8 cellular contexts compared by ENCODE assay signal in the genomic region with DNA sequence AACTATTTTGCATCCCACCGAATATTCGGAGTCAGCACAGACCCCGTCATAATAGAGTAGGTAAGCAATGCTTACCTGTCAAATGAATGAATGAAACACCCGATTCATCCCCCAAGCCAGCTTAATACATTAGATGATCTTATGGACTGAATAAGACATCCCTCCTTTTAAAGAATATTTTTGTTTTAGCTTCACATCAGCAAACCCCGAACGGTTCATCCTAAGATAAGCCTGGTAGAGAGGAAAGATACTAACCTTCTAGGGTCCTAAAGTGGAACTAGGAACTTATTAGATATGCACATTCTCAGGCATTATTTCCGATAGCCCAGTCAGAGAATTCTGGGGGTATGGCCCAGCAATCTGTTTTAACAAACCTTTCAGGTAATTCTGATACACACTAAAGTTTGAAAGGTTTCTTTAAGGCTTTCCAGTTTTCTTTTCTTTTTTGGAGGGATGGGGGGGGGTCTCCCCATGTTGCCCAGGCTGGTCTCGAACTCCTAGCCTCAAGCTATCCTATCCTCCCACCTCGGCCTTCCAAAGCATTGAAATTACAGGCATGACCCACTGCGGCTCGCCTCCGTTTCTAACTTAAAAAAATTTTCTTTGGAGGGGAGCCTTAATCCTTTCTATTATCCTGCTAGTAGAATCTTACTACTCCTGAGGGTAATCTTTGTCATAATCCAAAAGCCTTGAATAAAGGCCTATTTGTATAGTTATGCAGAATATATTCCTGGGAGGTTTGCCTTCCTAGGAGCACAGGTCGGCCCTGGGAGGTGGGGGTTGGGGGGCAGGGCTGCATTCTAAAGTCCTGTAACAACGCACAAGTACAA. TPM values are rescaled to one million over a fixed set of nuclear protein-coding genes. Genes with fewer than 3 reads are reported as not detected.
A peak's percentile ranks its signal among the peaks of the same experiment; 100 is the strongest.
DNase-seq lines count a peak whose midpoint lies in the region; ATAC-seq and TF ChIP-seq lines count a peak whose summit lies in the region.

No MANE protein-coding gene starts in this region.

- no peaks in the 10 kb centered on the region for H3K27me3 Mint-ChIP-seq in central memory CD8-positive, alpha-beta T cell
- no peaks in the 10 kb centered on the region for H3K27me3 Mint-ChIP-seq in mesothelial cell of epicardium (ENCODE audit: low read depth)

- H3K4me3 ChIP-seq in vagina = peak overlapping the region; percentile 93 to 95

- intact Hi-C loops in Right ventricle myocardium superior (cut with DNase I) = no loop called here
- intact Hi-C loops in cardiac septum (cut with DNase I) = loop anchor here (2.0 kb wide), 1 partner anchor 70 kb away; no protein-coding TSS in a partner anchor
- intact Hi-C loops in vagina (cut with DNase I) = no loop called here

- H3K4me3 Mint-ChIP-seq in central memory CD8-positive, alpha-beta T cell = peak overlapping the region; percentile 87
- peak overlapping the region; percentile 99 for H3K4me3 Mint-ChIP-seq in mesothelial cell of epicardium

- no peaks in the 10 kb centered on the region for H3K27me3 ChIP-seq in vagina

- TF ChIP-seq CTCF in mesothelial cell of epicardium (IDR thresholded peaks at IDR 0.05; ENCODE audit: unreplicated experiment) = no peak
- no peak for TF ChIP-seq CTCF in vagina (IDR thresholded peaks at IDR 0.05)

- peaks cover 69% of the 10 kb centered on the region for H3K4me1 Mint-ChIP-seq in central memory CD8-positive, alpha-beta T cell
- peaks cover 56% of the 10 kb centered on the region for H3K4me1 Mint-ChIP-seq in mesothelial cell of epicardium

- no peaks in the 10 kb centered on the region for H3K9me3 Mint-ChIP-seq in central memory CD8-positive, alpha-beta T cell
- H3K9me3 Mint-ChIP-seq in mesothelial cell of epicardium = no peaks in the 10 kb centered on the region

- DNase-seq in Right ventricle myocardium superior = peak; percentile 68
- no peak for DNase-seq in cardiac septum (ENCODE audit: low spot score)
- no peak for DNase-seq in central memory CD8-positive, alpha-beta T cell (ENCODE audit: low spot score in 2 of 2)
- no peak for DNase-seq in mesothelial cell of epicardium (ENCODE audit: low spot score in 2 of 2, unreplicated experiment in 2 of 2)
- no peak for DNase-seq in vagina (ENCODE audit: extremely low spot score in 2 of 2)
- DNase-seq in medulla oblongata (ENCODE audit: extremely low spot score) = no peak

- peak overlapping the region; percentile 98 for H3K27ac ChIP-seq in vagina

- peaks cover 56% of the 10 kb centered on the region for H3K4me1 ChIP-seq in vagina

- peak overlapping the region; percentile 89 for H3K27ac Mint-ChIP-seq in central memory CD8-positive, alpha-beta T cell (ENCODE audit: low read depth)
- H3K27ac Mint-ChIP-seq in mesothelial cell of epicardium = peak overlapping the region; percentile 100

- H3K36me3 ChIP-seq in vagina = no peaks in the 10 kb centered on the region

- peaks cover 27% of the 10 kb centered on the region for H3K36me3 Mint-ChIP-seq in central memory CD8-positive, alpha-beta T cell (ENCODE audit: insufficient read depth)
- H3K36me3 Mint-ChIP-seq in mesothelial cell of epicardium = peaks cover 2% of the 10 kb centered on the region

- ATAC-seq in Right ventricle myocardium superior (ENCODE audit: poor library complexity) (no peak), HG03432 (IDR thresholded peaks at IDR 0.05; ENCODE audit: unreplicated experiment) (no peak), HG03565 (IDR thresholded peaks at IDR 0.05; ENCODE audit: unreplicated experiment) (no peak)
- no peak for ATAC-seq in central memory CD8-positive, alpha-beta T cell (replicated peaks; ENCODE audit: extremely low read depth, poor library complexity, severe bottlenecking)

- H3K9me3 ChIP-seq in vagina = no peaks in the 10 kb centered on the region

- no peak for TF ChIP-seq POLR2A in vagina (IDR thresholded peaks at IDR 0.05)

RNA-seq across cellular contexts. Expression of gene ACTR3, which starts 1.0 kb away (rescaled TPM):
- 106 TPM for total RNA-seq in Right ventricle myocardium superior
- 152 TPM for total RNA-seq in cardiac septum
- total RNA-seq in mesothelial cell of epicardium = 150 to 163 TPM (median 151 TPM) in 3 replicates
- total RNA-seq in vagina = 105 TPM
